In genomic region chr11:68954970-68955958, GRCh38 we compare ENCODE assay signal across 11 cellular contexts. TPM values are rescaled to one million over a fixed set of nuclear protein-coding genes. Genes with fewer than 3 reads are reported as not detected.
DNase-seq lines count a peak whose midpoint lies in the region; ATAC-seq, FAIRE-seq and TF ChIP-seq lines count a peak whose summit lies in the region.
"Had no signal": no experiment of that assay in that cellular context is flagged by ENCODE, and none has a peak within 500 bp of the region (broad histone marks: within the 10 kb centered on the region; RNA-seq: fewer than 3 reads in every experiment).

No MANE protein-coding gene starts in this region.

- H3K27me3 Mint-ChIP-seq in stimulated activated naive B cell treated with anti-CD40 and anti-IgM and Interleukin-4, amounts not matched to agents 10 μg/mL and 1 μg/mL and 100 μg/mL, for 72 hours, result peaks cover 14 to 16% of the 10 kb centered on the region in 2 donors

- H3K27ac ChIP-seq in IMR-90 (ENCODE audit: insufficient read depth, low read length) (no peak overlapping the region), adrenal gland (no peak overlapping the region), caudate nucleus (ENCODE audit: low read depth, low read length) (no peak overlapping the region), MM.1S (ENCODE audit: low read length) (no peak overlapping the region)

- no peak overlapping the region for H3K23ac ChIP-seq in IMR-90 (ENCODE audit: low read depth, low read length)

- peak overlapping the region; percentile 73 for H3K27ac Mint-ChIP-seq in stimulated activated naive B cell treated with anti-CD40 and anti-IgM and Interleukin-4, amounts not matched to agents 10 μg/mL and 1 μg/mL and 100 μg/mL, for 72 hours

- H3F3A ChIP-seq in MM.1S (ENCODE audit: insufficient read depth, low read length), result no peaks in the 10 kb centered on the region

- peaks cover 12 to 17% of the 10 kb centered on the region in 2 donors for H3K4me1 Mint-ChIP-seq in stimulated activated naive B cell treated with anti-CD40 and anti-IgM and Interleukin-4, amounts not matched to agents 10 μg/mL and 1 μg/mL and 100 μg/mL, for 72 hours

- no peak overlapping the region; the same call in 1 of the 2 replicates for H2AK5ac ChIP-seq in IMR-90 (ENCODE audit: low read depth, low read length)

- no peak overlapping the region for H4K91ac ChIP-seq in IMR-90 (ENCODE audit: insufficient read depth, low read depth, low read length)

- H3K18ac ChIP-seq in IMR-90 (ENCODE audit: low read depth, low read length), result no peak overlapping the region

- H3K4me3 ChIP-seq in IMR-90 (ENCODE audit: insufficient read depth, low read depth, low read length), result no peak overlapping the region
- H3K4me3 ChIP-seq in adrenal gland, result no peak overlapping the region
- H3K4me3 ChIP-seq in MM.1S (ENCODE audit: low read length), result no peak overlapping the region

- peaks cover 0 to 2% of the 10 kb centered on the region in 2 donors for H3K36me3 Mint-ChIP-seq in stimulated activated naive B cell treated with anti-CD40 and anti-IgM and Interleukin-4, amounts not matched to agents 10 μg/mL and 1 μg/mL and 100 μg/mL, for 72 hours

- H3K9ac ChIP-seq in IMR-90 (ENCODE audit: low read depth, low read length) (no peak overlapping the region), MM.1S (ENCODE audit: low read length) (no peak overlapping the region)

- no peaks in the 10 kb centered on the region for H3K79me2 ChIP-seq in MM.1S (ENCODE audit: low read length)

- H3K56ac ChIP-seq in IMR-90 (ENCODE audit: extremely low read depth, insufficient read depth, low read length), result no peak overlapping the region

- no peak overlapping the region for H3K14ac ChIP-seq in IMR-90 (replicated peaks; ENCODE audit: low read depth, low read length)

- no peak for TF ChIP-seq CTCF in IMR-90 (conservative IDR thresholded peaks at IDR 0.05; ENCODE audit: low read depth, low read length)
- TF ChIP-seq CTCF in adrenal gland (IDR thresholded peaks at IDR 0.05), result no peak
- no peak for TF ChIP-seq CTCF in MM.1S (IDR thresholded peaks at IDR 0.05; ENCODE audit: low read length)

- no peaks in the 10 kb centered on the region for H3K9me3 Mint-ChIP-seq in stimulated activated naive B cell treated with anti-CD40 and anti-IgM and Interleukin-4, amounts not matched to agents 10 μg/mL and 1 μg/mL and 100 μg/mL, for 72 hours

- ATAC-seq in IMR-90 (ENCODE audit: low read depth) (peak; percentile 73), left colon (peak; percentile 97), HG03135 (IDR thresholded peaks at IDR 0.05; ENCODE audit: unreplicated experiment) (no peak)
- peak; percentile 84 for ATAC-seq in stimulated activated naive B cell treated with anti-CD40 and anti-IgM and Interleukin-4, amounts not matched to agents 10 μg/mL and 1 μg/mL and 100 μg/mL, for 72 hours (replicated peaks)

- H3K9me3 ChIP-seq in IMR-90 (ENCODE audit: control insufficient read depth, insufficient read depth, low read length), result no peaks in the 10 kb centered on the region
- H3K9me3 ChIP-seq in adrenal gland (replicated peaks in 1 of 3), result no peaks in the 10 kb centered on the region
- H3K9me3 ChIP-seq in MM.1S (replicated peaks; ENCODE audit: insufficient read depth, low read length), result no peaks in the 10 kb centered on the region

- H2AFZ ChIP-seq in IMR-90 (replicated peaks; ENCODE audit: low read length, poor library complexity) (peak overlapping the region; percentile 87), MM.1S (ENCODE audit: low read length) (no peak overlapping the region)

- no peaks in the 10 kb centered on the region for H3K4me1 ChIP-seq in IMR-90 (ENCODE audit: control insufficient read depth, insufficient read depth, low read length)
- no peaks in the 10 kb centered on the region for H3K4me1 ChIP-seq in adrenal gland (replicated peaks in 1 of 2)
- H3K4me1 ChIP-seq in MM.1S (ENCODE audit: low read length), result no peaks in the 10 kb centered on the region

- POLR2A ChIA-PET in IMR-90 (lab: Charles Lee; ENCODE audit: unreplicated experiment), result no interaction called here

- H4K20me1 ChIP-seq in IMR-90 (ENCODE audit: insufficient read depth, low read length) (no peaks in the 10 kb centered on the region), MM.1S (ENCODE audit: insufficient read depth, low read length) (no peaks in the 10 kb centered on the region)

- DNase-seq in IMR-90 (peak; percentile 45), adrenal gland (peak in 5 of 7 donors; percentile 17 to 56 (median 34)), left colon (peak; percentile 76 to 83), urothelium cell line (ENCODE audit: low spot score) (no peak), caudate nucleus (lab: John Stamatoyannopoulos, UW) (no peak), MM.1S (no peak)
- no peak for DNase-seq in stimulated activated naive B cell treated with anti-CD40 and anti-IgM and Interleukin-4, amounts not matched to agents 10 μg/mL and 1 μg/mL and 100 μg/mL, for 72 hours

- H3K4me2 ChIP-seq in IMR-90 (ENCODE audit: low read depth, low read length) (no peak overlapping the region; the same call in 1 of the 2 replicates), MM.1S (ENCODE audit: low read depth, low read length) (no peak overlapping the region)

- H2AK9ac ChIP-seq in IMR-90 (replicated peaks; ENCODE audit: low read depth, low read length, poor library complexity), result peak overlapping the region; percentile 73

- peak overlapping the region; percentile 50 to 77 for H3K4me3 Mint-ChIP-seq in stimulated activated naive B cell treated with anti-CD40 and anti-IgM and Interleukin-4, amounts not matched to agents 10 μg/mL and 1 μg/mL and 100 μg/mL, for 72 hours

- no peak overlapping the region for H2BK5ac ChIP-seq in IMR-90 (ENCODE audit: low read depth, low read length, poor library complexity, severe bottlenecking)

- H3K4ac ChIP-seq in IMR-90 (ENCODE audit: low read depth, low read length), result no peak overlapping the region

- no peaks in the 10 kb centered on the region for H3K9me2 ChIP-seq in MM.1S (replicated peaks; ENCODE audit: insufficient read depth, low read length)

- H4K8ac ChIP-seq in IMR-90 (ENCODE audit: low read depth in 2 of 2, low read length in 2 of 2), result no peak overlapping the region

- no peaks in the 10 kb centered on the region for H3K36me3 ChIP-seq in IMR-90 (ENCODE audit: control insufficient read depth, insufficient read depth, low read length)
- no peaks in the 10 kb centered on the region for H3K36me3 ChIP-seq in adrenal gland (replicated peaks in 1 of 2)
- H3K36me3 ChIP-seq in MM.1S (replicated peaks; ENCODE audit: insufficient read depth, low read length), result no peaks in the 10 kb centered on the region

- WGBS in IMR-90 (ENCODE audit: extremely low coverage in 2 of 2, insufficient read length in 1 of 2), 2 experiments, result 57% methylated on average over 7 of the region's 34 CpGs; no CpG with 5 or more reads in 1 of the 2 experiments
- WGBS in adrenal gland, 4 donors, result 45 to 63% (median 47%) methylated on average over 24 to 34 of the region's 34 CpGs

- H2BK20ac ChIP-seq in IMR-90 (ENCODE audit: low read depth, low read length), result no peak overlapping the region

- H3K79me1 ChIP-seq in IMR-90 (ENCODE audit: low read depth in 1 of 2, low read length in 2 of 2), result no peaks in the 10 kb centered on the region

- H3K27me3 ChIP-seq in IMR-90 (ENCODE audit: control insufficient read depth, insufficient read depth, low read length), result peaks cover 2% of the 10 kb centered on the region
- no peaks in the 10 kb centered on the region for H3K27me3 ChIP-seq in adrenal gland
- peaks cover 32% of the 10 kb centered on the region for H3K27me3 ChIP-seq in MM.1S (replicated peaks; ENCODE audit: insufficient read depth, low read length)

- dilution Hi-C loops in IMR-90 (cut with HindIII; ENCODE audit: low sequenced_read_pairs, unreplicated experiment), result no loop called here

- FAIRE-seq in urothelium cell line (lab: Jason Lieb, UNC), result no peak
- FAIRE-seq: frontal cortex had no signal

- CTCF ChIA-PET in IMR-90 (lab: Yijun Ruan, JAX), result no interaction called here

- no peak overlapping the region for H4K5ac ChIP-seq in IMR-90 (ENCODE audit: low read depth, low read length)

- no peaks in the 10 kb centered on the region for H3K9me1 ChIP-seq in IMR-90 (ENCODE audit: insufficient read depth, low read length)

- in situ Hi-C loops in IMR-90 (cut with MboI; ENCODE audit: low sequenced_read_pairs), result no loop called here

- TF ChIP-seq POLR2A in IMR-90 (IDR thresholded peaks at IDR 0.05; ENCODE audit: low read depth, low read length) (no peak), adrenal gland (IDR thresholded peaks at IDR 0.05) (no peak)

- intact Hi-C loops in IMR-90 (cut with micrococcal nuclease) (no loop called here), adrenal gland (cut with DNase I) (no loop called here), left colon (cut with DNase I, micrococcal nuclease) (no loop called here)

- no peak for TF ChIP-seq RAD21 in IMR-90 (IDR thresholded peaks at IDR 0.05; ENCODE audit: low read length)

- H2BK120ac ChIP-seq in IMR-90 (ENCODE audit: low read depth, low read length), result no peak overlapping the region

- no TSS peak for BruUV-seq in IMR-90 (replicated peaks; lab: Mats Ljungman, UMichigan)

- no peak overlapping the region for H2BK15ac ChIP-seq in IMR-90 (ENCODE audit: low read depth, low read length)

RNA-seq across cellular contexts. Expression of gene MRGPRD, which starts 25.5 kb away (rescaled TPM):
- total RNA-seq in IMR-90 (2012; rRNA removed), result not detected in 2 replicates
- polyA plus RNA-seq in IMR-90 (2012; rRNA removed), result not detected in 2 replicates
- not detected in 2 replicates for polyA plus RNA-seq in IMR-90 (2012; cell fraction: cytosol; rRNA removed)
- polyA plus RNA-seq in IMR-90 (2012; cell fraction: nucleus; rRNA removed; ENCODE audit: low replicate concordance), result not detected in 2 replicates
- total RNA-seq in adrenal gland, result not detected
- not detected for polyA plus RNA-seq in adrenal gland
- total RNA-seq in left colon, result not detected
- total RNA-seq: frontal cortex, LHCN-M2, pulmonary artery endothelial cell had no signal

RNA-seq across cellular contexts. Expression of gene IGHMBP2, which starts 51.6 kb away (rescaled TPM):
- total RNA-seq in IMR-90 (2012; rRNA removed) (3.9 and 4.5 TPM in 2 replicates), adrenal gland (10 to 100 TPM in 7 of 8 donors, 1 to 10 TPM in 1; 9.4 to 21.0 (median 16.3) TPM), left colon (10 to 100 TPM; 17.5 to 20.8 TPM)
- polyA plus RNA-seq in IMR-90 (2012; rRNA removed) (11.1 and 11.3 TPM in 2 replicates), adrenal gland (10 to 100 TPM in 2 of 3 donors, 1 to 10 TPM in 1; 8.7 to 40.6 (median 29.5) TPM)
- polyA plus RNA-seq in IMR-90 (2012; cell fraction: cytosol; rRNA removed), result 4.8 and 8.3 TPM in 2 replicates
- 28.8 and 56.0 TPM in 2 replicates for polyA plus RNA-seq in IMR-90 (2012; cell fraction: nucleus; rRNA removed; ENCODE audit: low replicate concordance)

RNA-seq across cellular contexts. Expression of gene MRPL21, which starts 51.6 kb away (rescaled TPM):
- total RNA-seq in IMR-90 (2012; rRNA removed) (19.2 and 21.7 TPM in 2 replicates), adrenal gland (10 to 100 TPM; 31.1 to 65.6 (median 44.3) TPM), left colon (10 to 100 TPM; 71.7 to 87.8 TPM)
- polyA plus RNA-seq in IMR-90 (2012; rRNA removed) (26.3 and 29.6 TPM in 2 replicates), adrenal gland (10 to 100 TPM; 46.7 to 77.8 (median 48.1) TPM)
- 36.4 and 38.7 TPM in 2 replicates for polyA plus RNA-seq in IMR-90 (2012; cell fraction: cytosol; rRNA removed)
- polyA plus RNA-seq in IMR-90 (2012; cell fraction: nucleus; rRNA removed; ENCODE audit: low replicate concordance), result 16.0 and 26.8 TPM in 2 replicates

RNA-seq across cellular contexts. Expression of gene MRGPRF, which starts 57.8 kb away (rescaled TPM):
- total RNA-seq in IMR-90 (2012; rRNA removed) (5.8 and 6.3 TPM in 2 replicates), adrenal gland (10 to 100 TPM in 1 of 8 donors, 1 to 10 TPM in 7; 2.3 to 14.6 (median 5.0) TPM), left colon (10 to 100 TPM in 1 of 2 donors, 1 to 10 TPM in 1; 3.4 to 25.2 TPM)
- polyA plus RNA-seq in IMR-90 (2012; rRNA removed) (27.3 and 28.8 TPM in 2 replicates), adrenal gland (10 to 100 TPM in 1 of 3 donors, 1 to 10 TPM in 1, under 1 TPM in 1; 0.71 to 11.5 (median 5.1) TPM)
- polyA plus RNA-seq in IMR-90 (2012; cell fraction: cytosol; rRNA removed), result 27.9 and 54.6 TPM in 2 replicates
- 17.5 and 36.2 TPM in 2 replicates for polyA plus RNA-seq in IMR-90 (2012; cell fraction: nucleus; rRNA removed; ENCODE audit: low replicate concordance)
- total RNA-seq: pulmonary artery endothelial cell had no signal

Comparison
In these comparisons a context has a peak if more than half of its experiments do, and no peak if none do; other contexts are left out.
1. DNase-seq: peak in IMR-90 (single experiment), adrenal gland (5 of 7) and left colon (2 of 2); none in stimulated activated naive B cell treated with anti-CD40 and anti-IgM and Interleukin-4, amounts not matched to agents 10 μg/mL and 1 μg/mL and 100 μg/mL, for 72 hours (single experiment), urothelium cell line (single experiment), caudate nucleus (0 of 61) and MM.1S (single experiment).